1 cellular context compared by ENCODE assay signal in the genomic region with DNA sequence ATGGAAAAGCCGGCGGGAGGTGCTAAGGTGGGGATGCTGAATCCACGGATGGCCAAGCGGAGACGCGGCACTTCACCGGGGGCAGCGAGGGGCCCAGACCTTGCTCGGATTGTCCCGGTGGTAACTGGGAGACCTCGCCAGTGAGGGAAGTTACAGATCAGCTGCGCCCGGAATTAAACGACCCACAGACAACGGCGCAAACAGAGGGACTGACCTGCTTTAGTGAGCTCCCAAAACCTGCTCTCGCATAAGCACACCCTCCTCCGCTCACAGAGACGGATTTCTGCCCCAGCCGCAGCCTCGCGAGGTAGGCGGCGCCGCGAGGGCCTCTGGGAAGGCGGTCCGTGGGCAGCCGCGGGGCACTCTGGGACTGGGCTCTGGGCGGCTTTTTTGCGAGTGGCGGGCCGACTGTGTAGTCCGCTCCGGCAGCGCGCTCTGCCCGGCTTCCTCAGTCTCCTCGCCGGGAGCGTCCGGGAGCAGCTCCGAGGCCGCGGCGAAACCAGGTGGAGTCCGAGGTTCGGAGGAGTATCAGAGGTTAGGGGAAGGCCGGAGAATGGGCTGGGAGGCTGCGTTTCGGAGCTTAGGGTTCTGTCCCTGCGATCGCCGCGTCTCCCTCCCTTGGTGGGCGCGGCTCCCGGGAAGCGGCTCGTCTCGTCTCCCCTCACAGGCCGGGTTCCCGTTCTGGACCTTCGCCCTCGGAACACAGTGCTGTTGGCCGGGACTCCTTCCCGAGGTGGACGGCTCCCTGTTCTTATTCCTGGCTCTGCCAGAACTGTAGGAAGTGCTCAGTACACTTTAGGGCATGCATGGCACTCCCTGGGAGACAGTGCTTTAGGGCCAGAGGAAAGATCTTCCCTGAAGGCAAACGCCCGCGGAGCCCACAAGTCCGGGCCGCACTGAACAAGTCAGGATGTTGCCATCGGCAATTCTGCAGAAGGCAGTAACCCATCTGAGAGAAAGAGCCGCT.
TF ChIP-seq lines count a peak whose summit lies in the region.

A gene with protein sequence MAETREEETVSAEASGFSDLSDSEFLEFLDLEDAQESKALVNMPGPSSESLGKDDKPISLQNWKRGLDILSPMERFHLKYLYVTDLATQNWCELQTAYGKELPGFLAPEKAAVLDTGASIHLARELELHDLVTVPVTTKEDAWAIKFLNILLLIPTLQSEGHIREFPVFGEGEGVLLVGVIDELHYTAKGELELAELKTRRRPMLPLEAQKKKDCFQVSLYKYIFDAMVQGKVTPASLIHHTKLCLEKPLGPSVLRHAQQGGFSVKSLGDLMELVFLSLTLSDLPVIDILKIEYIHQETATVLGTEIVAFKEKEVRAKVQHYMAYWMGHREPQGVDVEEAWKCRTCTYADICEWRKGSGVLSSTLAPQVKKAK (plus strand): TSS at position 393 of the 967 bp plus-strand sequence. CDS start 5,778 bp downstream, outside the sequence.

TF ChIP-seq in K562, 482 proteins besides CTCF, POLR2A, EP300 and RAD21 (continued from another document and continues in another):
- TF ChIP-seq, protein P1, sequence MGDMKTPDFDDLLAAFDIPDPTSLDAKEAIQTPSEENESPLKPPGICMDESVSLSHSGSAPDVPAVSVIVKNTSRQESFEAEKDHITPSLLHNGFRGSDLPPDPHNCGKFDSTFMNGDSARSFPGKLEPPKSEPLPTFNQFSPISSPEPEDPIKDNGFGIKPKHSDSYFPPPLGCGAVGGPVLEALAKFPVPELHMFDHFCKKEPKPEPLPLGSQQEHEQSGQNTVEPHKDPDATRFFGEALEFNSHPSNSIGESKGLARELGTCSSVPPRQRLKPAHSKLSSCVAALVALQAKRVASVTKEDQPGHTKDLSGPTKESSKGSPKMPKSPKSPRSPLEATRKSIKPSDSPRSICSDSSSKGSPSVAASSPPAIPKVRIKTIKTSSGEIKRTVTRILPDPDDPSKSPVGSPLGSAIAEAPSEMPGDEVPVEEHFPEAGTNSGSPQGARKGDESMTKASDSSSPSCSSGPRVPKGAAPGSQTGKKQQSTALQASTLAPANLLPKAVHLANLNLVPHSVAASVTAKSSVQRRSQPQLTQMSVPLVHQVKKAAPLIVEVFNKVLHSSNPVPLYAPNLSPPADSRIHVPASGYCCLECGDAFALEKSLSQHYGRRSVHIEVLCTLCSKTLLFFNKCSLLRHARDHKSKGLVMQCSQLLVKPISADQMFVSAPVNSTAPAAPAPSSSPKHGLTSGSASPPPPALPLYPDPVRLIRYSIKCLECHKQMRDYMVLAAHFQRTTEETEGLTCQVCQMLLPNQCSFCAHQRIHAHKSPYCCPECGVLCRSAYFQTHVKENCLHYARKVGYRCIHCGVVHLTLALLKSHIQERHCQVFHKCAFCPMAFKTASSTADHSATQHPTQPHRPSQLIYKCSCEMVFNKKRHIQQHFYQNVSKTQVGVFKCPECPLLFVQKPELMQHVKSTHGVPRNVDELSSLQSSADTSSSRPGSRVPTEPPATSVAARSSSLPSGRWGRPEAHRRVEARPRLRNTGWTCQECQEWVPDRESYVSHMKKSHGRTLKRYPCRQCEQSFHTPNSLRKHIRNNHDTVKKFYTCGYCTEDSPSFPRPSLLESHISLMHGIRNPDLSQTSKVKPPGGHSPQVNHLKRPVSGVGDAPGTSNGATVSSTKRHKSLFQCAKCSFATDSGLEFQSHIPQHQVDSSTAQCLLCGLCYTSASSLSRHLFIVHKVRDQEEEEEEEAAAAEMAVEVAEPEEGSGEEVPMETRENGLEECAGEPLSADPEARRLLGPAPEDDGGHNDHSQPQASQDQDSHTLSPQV (IDR thresholded peaks at IDR 0.05): peak; percentile 67
- TF ChIP-seq, protein P2, sequence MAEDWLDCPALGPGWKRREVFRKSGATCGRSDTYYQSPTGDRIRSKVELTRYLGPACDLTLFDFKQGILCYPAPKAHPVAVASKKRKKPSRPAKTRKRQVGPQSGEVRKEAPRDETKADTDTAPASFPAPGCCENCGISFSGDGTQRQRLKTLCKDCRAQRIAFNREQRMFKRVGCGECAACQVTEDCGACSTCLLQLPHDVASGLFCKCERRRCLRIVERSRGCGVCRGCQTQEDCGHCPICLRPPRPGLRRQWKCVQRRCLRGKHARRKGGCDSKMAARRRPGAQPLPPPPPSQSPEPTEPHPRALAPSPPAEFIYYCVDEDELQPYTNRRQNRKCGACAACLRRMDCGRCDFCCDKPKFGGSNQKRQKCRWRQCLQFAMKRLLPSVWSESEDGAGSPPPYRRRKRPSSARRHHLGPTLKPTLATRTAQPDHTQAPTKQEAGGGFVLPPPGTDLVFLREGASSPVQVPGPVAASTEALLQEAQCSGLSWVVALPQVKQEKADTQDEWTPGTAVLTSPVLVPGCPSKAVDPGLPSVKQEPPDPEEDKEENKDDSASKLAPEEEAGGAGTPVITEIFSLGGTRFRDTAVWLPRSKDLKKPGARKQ (CRISPR knock-in tag; IDR thresholded peaks at IDR 0.05): peak; percentile 32; the same call in 1 of the 2 replicates
- peak; percentile 42; the same call in 1 of the 2 replicates for TF ChIP-seq CXXC5 (CRISPR knock-in tag; IDR thresholded peaks at IDR 0.05)
- TF ChIP-seq, protein P3, sequence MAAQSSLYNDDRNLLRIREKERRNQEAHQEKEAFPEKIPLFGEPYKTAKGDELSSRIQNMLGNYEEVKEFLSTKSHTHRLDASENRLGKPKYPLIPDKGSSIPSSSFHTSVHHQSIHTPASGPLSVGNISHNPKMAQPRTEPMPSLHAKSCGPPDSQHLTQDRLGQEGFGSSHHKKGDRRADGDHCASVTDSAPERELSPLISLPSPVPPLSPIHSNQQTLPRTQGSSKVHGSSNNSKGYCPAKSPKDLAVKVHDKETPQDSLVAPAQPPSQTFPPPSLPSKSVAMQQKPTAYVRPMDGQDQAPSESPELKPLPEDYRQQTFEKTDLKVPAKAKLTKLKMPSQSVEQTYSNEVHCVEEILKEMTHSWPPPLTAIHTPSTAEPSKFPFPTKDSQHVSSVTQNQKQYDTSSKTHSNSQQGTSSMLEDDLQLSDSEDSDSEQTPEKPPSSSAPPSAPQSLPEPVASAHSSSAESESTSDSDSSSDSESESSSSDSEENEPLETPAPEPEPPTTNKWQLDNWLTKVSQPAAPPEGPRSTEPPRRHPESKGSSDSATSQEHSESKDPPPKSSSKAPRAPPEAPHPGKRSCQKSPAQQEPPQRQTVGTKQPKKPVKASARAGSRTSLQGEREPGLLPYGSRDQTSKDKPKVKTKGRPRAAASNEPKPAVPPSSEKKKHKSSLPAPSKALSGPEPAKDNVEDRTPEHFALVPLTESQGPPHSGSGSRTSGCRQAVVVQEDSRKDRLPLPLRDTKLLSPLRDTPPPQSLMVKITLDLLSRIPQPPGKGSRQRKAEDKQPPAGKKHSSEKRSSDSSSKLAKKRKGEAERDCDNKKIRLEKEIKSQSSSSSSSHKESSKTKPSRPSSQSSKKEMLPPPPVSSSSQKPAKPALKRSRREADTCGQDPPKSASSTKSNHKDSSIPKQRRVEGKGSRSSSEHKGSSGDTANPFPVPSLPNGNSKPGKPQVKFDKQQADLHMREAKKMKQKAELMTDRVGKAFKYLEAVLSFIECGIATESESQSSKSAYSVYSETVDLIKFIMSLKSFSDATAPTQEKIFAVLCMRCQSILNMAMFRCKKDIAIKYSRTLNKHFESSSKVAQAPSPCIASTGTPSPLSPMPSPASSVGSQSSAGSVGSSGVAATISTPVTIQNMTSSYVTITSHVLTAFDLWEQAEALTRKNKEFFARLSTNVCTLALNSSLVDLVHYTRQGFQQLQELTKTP (IDR thresholded peaks at IDR 0.05; ENCODE audit: low read depth in 1 of 2, partially characterized antibody in 2 of 2): peak in 1 of 2 experiments; percentile 89
- 0 out of 2 replicates have a peak, but pooled peaks have one; percentile 71 for TF ChIP-seq CBX1 (IDR thresholded peaks at IDR 0.05; ENCODE audit: low read depth)
- peak in 1 of 2 experiments; percentile 21; a peak in 1 of 3 replicates for TF ChIP-seq CBX3 (IDR thresholded peaks at IDR 0.05; ENCODE audit: borderline replicate concordance in 1 of 2, low read length in 2 of 2)
- TF ChIP-seq ILF3 (IDR thresholded peaks at IDR 0.05; ENCODE audit: borderline replicate concordance): no peak
- TF ChIP-seq, protein P4, sequence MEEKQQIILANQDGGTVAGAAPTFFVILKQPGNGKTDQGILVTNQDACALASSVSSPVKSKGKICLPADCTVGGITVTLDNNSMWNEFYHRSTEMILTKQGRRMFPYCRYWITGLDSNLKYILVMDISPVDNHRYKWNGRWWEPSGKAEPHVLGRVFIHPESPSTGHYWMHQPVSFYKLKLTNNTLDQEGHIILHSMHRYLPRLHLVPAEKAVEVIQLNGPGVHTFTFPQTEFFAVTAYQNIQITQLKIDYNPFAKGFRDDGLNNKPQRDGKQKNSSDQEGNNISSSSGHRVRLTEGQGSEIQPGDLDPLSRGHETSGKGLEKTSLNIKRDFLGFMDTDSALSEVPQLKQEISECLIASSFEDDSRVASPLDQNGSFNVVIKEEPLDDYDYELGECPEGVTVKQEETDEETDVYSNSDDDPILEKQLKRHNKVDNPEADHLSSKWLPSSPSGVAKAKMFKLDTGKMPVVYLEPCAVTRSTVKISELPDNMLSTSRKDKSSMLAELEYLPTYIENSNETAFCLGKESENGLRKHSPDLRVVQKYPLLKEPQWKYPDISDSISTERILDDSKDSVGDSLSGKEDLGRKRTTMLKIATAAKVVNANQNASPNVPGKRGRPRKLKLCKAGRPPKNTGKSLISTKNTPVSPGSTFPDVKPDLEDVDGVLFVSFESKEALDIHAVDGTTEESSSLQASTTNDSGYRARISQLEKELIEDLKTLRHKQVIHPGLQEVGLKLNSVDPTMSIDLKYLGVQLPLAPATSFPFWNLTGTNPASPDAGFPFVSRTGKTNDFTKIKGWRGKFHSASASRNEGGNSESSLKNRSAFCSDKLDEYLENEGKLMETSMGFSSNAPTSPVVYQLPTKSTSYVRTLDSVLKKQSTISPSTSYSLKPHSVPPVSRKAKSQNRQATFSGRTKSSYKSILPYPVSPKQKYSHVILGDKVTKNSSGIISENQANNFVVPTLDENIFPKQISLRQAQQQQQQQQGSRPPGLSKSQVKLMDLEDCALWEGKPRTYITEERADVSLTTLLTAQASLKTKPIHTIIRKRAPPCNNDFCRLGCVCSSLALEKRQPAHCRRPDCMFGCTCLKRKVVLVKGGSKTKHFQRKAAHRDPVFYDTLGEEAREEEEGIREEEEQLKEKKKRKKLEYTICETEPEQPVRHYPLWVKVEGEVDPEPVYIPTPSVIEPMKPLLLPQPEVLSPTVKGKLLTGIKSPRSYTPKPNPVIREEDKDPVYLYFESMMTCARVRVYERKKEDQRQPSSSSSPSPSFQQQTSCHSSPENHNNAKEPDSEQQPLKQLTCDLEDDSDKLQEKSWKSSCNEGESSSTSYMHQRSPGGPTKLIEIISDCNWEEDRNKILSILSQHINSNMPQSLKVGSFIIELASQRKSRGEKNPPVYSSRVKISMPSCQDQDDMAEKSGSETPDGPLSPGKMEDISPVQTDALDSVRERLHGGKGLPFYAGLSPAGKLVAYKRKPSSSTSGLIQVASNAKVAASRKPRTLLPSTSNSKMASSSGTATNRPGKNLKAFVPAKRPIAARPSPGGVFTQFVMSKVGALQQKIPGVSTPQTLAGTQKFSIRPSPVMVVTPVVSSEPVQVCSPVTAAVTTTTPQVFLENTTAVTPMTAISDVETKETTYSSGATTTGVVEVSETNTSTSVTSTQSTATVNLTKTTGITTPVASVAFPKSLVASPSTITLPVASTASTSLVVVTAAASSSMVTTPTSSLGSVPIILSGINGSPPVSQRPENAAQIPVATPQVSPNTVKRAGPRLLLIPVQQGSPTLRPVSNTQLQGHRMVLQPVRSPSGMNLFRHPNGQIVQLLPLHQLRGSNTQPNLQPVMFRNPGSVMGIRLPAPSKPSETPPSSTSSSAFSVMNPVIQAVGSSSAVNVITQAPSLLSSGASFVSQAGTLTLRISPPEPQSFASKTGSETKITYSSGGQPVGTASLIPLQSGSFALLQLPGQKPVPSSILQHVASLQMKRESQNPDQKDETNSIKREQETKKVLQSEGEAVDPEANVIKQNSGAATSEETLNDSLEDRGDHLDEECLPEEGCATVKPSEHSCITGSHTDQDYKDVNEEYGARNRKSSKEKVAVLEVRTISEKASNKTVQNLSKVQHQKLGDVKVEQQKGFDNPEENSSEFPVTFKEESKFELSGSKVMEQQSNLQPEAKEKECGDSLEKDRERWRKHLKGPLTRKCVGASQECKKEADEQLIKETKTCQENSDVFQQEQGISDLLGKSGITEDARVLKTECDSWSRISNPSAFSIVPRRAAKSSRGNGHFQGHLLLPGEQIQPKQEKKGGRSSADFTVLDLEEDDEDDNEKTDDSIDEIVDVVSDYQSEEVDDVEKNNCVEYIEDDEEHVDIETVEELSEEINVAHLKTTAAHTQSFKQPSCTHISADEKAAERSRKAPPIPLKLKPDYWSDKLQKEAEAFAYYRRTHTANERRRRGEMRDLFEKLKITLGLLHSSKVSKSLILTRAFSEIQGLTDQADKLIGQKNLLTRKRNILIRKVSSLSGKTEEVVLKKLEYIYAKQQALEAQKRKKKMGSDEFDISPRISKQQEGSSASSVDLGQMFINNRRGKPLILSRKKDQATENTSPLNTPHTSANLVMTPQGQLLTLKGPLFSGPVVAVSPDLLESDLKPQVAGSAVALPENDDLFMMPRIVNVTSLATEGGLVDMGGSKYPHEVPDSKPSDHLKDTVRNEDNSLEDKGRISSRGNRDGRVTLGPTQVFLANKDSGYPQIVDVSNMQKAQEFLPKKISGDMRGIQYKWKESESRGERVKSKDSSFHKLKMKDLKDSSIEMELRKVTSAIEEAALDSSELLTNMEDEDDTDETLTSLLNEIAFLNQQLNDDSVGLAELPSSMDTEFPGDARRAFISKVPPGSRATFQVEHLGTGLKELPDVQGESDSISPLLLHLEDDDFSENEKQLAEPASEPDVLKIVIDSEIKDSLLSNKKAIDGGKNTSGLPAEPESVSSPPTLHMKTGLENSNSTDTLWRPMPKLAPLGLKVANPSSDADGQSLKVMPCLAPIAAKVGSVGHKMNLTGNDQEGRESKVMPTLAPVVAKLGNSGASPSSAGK (IDR thresholded peaks at IDR 0.05): peak; percentile 85
- TF ChIP-seq ELF2 (CRISPR knock-in tag; IDR thresholded peaks at IDR 0.05): no peak
- TF ChIP-seq, protein P5, sequence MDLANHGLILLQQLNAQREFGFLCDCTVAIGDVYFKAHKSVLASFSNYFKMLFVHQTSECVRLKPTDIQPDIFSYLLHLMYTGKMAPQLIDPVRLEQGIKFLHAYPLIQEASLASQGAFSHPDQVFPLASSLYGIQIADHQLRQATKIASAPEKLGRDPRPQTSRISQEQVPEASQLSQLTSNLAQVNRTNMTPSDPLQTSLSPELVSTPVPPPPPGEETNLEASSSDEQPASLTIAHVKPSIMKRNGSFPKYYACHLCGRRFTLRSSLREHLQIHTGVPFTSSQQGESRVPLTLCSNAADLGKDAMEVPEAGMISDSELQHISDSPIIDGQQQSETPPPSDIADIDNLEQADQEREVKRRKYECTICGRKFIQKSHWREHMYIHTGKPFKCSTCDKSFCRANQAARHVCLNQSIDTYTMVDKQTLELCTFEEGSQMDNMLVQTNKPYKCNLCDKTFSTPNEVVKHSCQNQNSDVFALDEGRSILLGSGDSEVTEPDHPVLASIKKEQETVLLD (IDR thresholded peaks at IDR 0.05): no peak
- TF ChIP-seq RBM14 (IDR thresholded peaks at IDR 0.05; ENCODE audit: borderline replicate concordance, insufficient read depth, low read depth, low read length): 0 out of 2 replicates have a peak, but pooled peaks have one; percentile 17
- no peak for TF ChIP-seq TCF3 (CRISPR knock-in tag; IDR thresholded peaks at IDR 0.05)
- peak; percentile 44; the same call in 1 of the 2 replicates for TF ChIP-seq GABPB1 (CRISPR knock-in tag; IDR thresholded peaks at IDR 0.05)
- peak; percentile 57 for TF ChIP-seq TAF1 (IDR thresholded peaks at IDR 0.05; ENCODE audit: control insufficient read depth, extremely low read depth, insufficient read depth, low read length, severe bottlenecking)
- no peak for TF ChIP-seq FOXA1 (IDR thresholded peaks at IDR 0.05; ENCODE audit: borderline replicate concordance)
- no peak for TF ChIP-seq ZNF668 (CRISPR knock-in tag; IDR thresholded peaks at IDR 0.05)
- TF ChIP-seq ZNF143 (CRISPR knock-in tag; IDR thresholded peaks at IDR 0.05): peak; percentile 77
- TF ChIP-seq SMAD4 (CRISPR knock-in tag; conservative IDR thresholded peaks at IDR 0.05): 0 out of 2 replicates have a peak, but pooled peaks have one; percentile 18
- peak; percentile 79 for TF ChIP-seq LCOR (CRISPR knock-in tag; IDR thresholded peaks at IDR 0.05)
